1 cellular context compared by ENCODE assay signal in the genomic region with DNA sequence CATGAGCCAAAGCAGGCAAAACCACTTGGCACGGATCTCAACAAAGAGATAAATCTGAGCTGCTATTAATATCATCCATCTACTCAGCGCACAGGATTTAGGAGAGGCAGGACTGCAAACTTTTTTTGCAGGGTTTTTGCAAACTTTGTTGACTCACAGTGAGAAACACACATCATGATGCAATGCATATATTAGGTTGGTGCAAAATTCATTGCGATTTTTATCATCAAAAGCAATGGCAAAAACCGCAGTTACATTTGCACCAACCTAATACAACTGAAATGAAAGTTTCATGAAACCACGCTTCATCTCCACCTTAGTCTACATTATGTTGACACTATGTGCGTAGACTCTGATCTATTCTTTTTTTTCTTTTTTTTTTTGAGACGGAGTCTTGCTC.
TF ChIP-seq lines count a peak whose summit lies in the region.

No MANE protein-coding gene starts in this region.

TF ChIP-seq in A549, 52 proteins besides CTCF, POLR2A, EP300 and RAD21 (continued from another document):
- TF ChIP-seq REST (IDR thresholded peaks at IDR 0.05) = no peak
- no peak for TF ChIP-seq CHD4 (IDR thresholded peaks at IDR 0.05; ENCODE audit: borderline replicate concordance)
- TF ChIP-seq ZFP36 (IDR thresholded peaks at IDR 0.05; ENCODE audit: borderline replicate concordance, partially characterized antibody) = no peak
TF ChIP-seq in A549: peak in this region for 0.
